In the genomic region with DNA sequence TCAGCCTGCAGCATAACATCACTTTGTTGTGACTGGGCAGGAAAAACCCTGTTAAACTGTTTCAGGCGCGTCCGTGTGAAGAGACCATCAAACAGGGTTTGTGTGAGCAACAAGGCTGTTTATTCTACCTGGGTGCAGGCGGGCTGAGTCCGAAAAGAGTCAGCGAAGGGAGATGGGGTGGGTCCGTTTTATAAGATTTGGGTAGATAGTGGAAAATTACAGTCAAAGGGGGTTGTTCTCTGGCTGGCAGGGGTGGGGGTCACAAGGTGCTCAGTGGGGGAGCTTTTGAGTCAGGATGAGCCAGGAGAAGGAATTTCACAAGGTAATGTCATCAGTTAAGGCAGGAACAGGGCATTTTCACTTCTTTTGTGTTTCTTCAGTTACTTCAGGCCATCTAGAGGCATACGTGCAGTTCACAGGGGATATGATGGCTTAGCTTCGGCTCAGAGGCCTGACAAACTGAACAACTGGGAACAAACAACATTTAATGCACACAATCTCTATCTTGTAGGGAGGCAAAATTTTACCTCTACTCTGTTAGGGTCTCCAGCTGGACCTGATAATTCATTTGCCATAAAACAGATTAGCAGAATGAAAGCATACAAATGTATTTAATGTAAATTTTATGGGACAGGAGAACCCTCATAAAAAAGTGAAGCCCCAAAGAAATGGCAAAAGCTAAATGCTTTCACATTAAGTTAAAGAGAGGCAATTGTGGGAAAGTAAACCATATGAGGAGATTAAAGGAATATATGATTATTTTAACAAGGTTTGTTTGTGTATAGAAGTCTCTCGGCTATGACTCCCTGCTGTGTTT, we compare ENCODE assay signal across 1 cellular context.
TF ChIP-seq lines count a peak whose summit lies in the region.

No MANE protein-coding gene starts in this region.

TF ChIP-seq in A549, 52 proteins besides CTCF, POLR2A, EP300 and RAD21 (continued from another document):
- TF ChIP-seq ZFP36 (IDR thresholded peaks at IDR 0.05; ENCODE audit: borderline replicate concordance, partially characterized antibody) (no peak), GATA3 (IDR thresholded peaks at IDR 0.05; ENCODE audit: borderline replicate concordance) (no peak), SREBF2 (IDR thresholded peaks at IDR 0.05) (no peak)
TF ChIP-seq in A549: peak in this region for 10.
